In genomic region chr17:83203073-83203471, GRCh38 we compare ENCODE assay signal across 10 cellular contexts.
DNase-seq lines count a peak whose midpoint lies in the region; ATAC-seq and TF ChIP-seq lines count a peak whose summit lies in the region.
"Had no signal": no experiment of that assay in that cellular context is flagged by ENCODE, and none has a peak within 500 bp of the region (broad histone marks: within the 10 kb centered on the region; RNA-seq: fewer than 3 reads in every experiment).

No MANE protein-coding gene starts in this region.

- intact Hi-C loops in activated T-helper 2 cell treated with anti-CD3 and anti-CD28 coated beads, Interferon-gamma antibody, Interleukin-2, Interleukin-4, amounts not matched to agents 10 μg/mL and 5 μg/mL and 100 μg/mL, durations not matched to agents 14 hours and 24 hours and 36 hours (cut with micrococcal nuclease): no loop called here
- intact Hi-C loops in spleen (cut with DNase I; ENCODE audit: low total_unique reads): no loop called here

- no peaks in the 10 kb centered on the region for H3K27me3 Mint-ChIP-seq in activated T-helper 2 cell treated with anti-CD3 and anti-CD28 coated beads, Interferon-gamma antibody, Interleukin-2, Interleukin-4, amounts not matched to agents 10 μg/mL and 5 μg/mL and 100 μg/mL, durations not matched to agents 14 hours and 24 hours and 36 hours (ENCODE audit: low read depth)

- H3K9me3 Mint-ChIP-seq in activated T-helper 2 cell treated with anti-CD3 and anti-CD28 coated beads, Interferon-gamma antibody, Interleukin-2, Interleukin-4, amounts not matched to agents 10 μg/mL and 5 μg/mL and 100 μg/mL, durations not matched to agents 14 hours and 24 hours and 36 hours: no peaks in the 10 kb centered on the region

- peaks cover 51% of the 10 kb centered on the region for H3K4me1 Mint-ChIP-seq in activated T-helper 2 cell treated with anti-CD3 and anti-CD28 coated beads, Interferon-gamma antibody, Interleukin-2, Interleukin-4, amounts not matched to agents 10 μg/mL and 5 μg/mL and 100 μg/mL, durations not matched to agents 14 hours and 24 hours and 36 hours (ENCODE audit: low read depth)

- no peaks in the 10 kb centered on the region for H3K79me2 ChIP-seq in hepatocyte

- TF ChIP-seq CTCF in hepatocyte (IDR thresholded peaks at IDR 0.05; ENCODE audit: poor library complexity): no peak
- TF ChIP-seq CTCF in spleen (IDR thresholded peaks at IDR 0.05 in 8 of 11, conservative IDR thresholded peaks at IDR 0.05 in 3 of 11): no peak

- no peak overlapping the region for H3K4me2 ChIP-seq in hepatocyte
- H3K4me2 ChIP-seq: PC-9 had no signal

- H3K9me3 ChIP-seq in hepatocyte (ENCODE audit: low read depth) (no peaks in the 10 kb centered on the region), spleen (no peaks in the 10 kb centered on the region)

- H3K4me3 ChIP-seq in hepatocyte: no peak overlapping the region
- no peak overlapping the region for H3K4me3 ChIP-seq in spleen
- H3K4me3 ChIP-seq: PC-9 had no signal

- no peak for TF ChIP-seq POLR2A in spleen (IDR thresholded peaks at IDR 0.05)

- no peaks in the 10 kb centered on the region for H3K9me2 ChIP-seq in hepatocyte (replicated peaks; ENCODE audit: insufficient read depth)

- 86% methylated on average over 9 of the region's 9 CpGs for WGBS in hepatocyte (ENCODE audit: low lambda C conversion rate, missing lambda C conversion rate)
- WGBS in spleen, 5 donors: 33 to 73% (median 68%) methylated on average over 6 to 9 of the region's 9 CpGs

- DNase-seq in HS-27A (ENCODE audit: low read depth) (peak; percentile 91), hepatocyte (ENCODE audit: low spot score) (peak; percentile 53), spleen (peak; percentile 89), NCI-H1105 treated with DMSO at 0.1 percent for 48 hours (lab: John Stamatoyannopoulos, UW) (no peak), COLO829 (ENCODE audit: low spot score) (no peak), COLO668 (lab: John Stamatoyannopoulos, UW; ENCODE audit: unreplicated experiment) (no peak)
- DNase-seq in activated T-helper 2 cell treated with anti-CD3 and anti-CD28 coated beads, Interferon-gamma antibody, Interleukin-2, Interleukin-4, amounts not matched to agents 10 μg/mL and 5 μg/mL and 100 μg/mL, durations not matched to agents 14 hours and 24 hours and 36 hours (ENCODE audit: low spot score): peak; percentile 8
- DNase-seq: effector memory CD4-positive, alpha-beta T cell had no signal

- ATAC-seq in GM19324 (IDR thresholded peaks at IDR 0.05; ENCODE audit: low FRiP score, unreplicated experiment): no peak

- no peaks in the 10 kb centered on the region for H3K36me3 ChIP-seq in hepatocyte (replicated peaks; ENCODE audit: insufficient read depth, low read depth)
- no peaks in the 10 kb centered on the region for H3K36me3 ChIP-seq in spleen

- no peak overlapping the region for H2AFZ ChIP-seq in hepatocyte
- H2AFZ ChIP-seq: PC-9 had no signal

- H3K27me3 ChIP-seq in hepatocyte (no peaks in the 10 kb centered on the region), spleen (replicated peaks in 1 of 7) (peaks cover 0 to 7% (median 0%) of the 10 kb centered on the region in 7 donors)

- peak overlapping the region; percentile 75 for H3K27ac ChIP-seq in hepatocyte
- H3K27ac ChIP-seq in spleen: peak overlapping the region in 7 of 8 donors; percentile 6 to 97 (median 78)
- H3K27ac ChIP-seq: PC-9 had no signal

- peak overlapping the region; percentile 64 for H3K27ac Mint-ChIP-seq in activated T-helper 2 cell treated with anti-CD3 and anti-CD28 coated beads, Interferon-gamma antibody, Interleukin-2, Interleukin-4, amounts not matched to agents 10 μg/mL and 5 μg/mL and 100 μg/mL, durations not matched to agents 14 hours and 24 hours and 36 hours

- no peaks in the 10 kb centered on the region for H3K36me3 Mint-ChIP-seq in activated T-helper 2 cell treated with anti-CD3 and anti-CD28 coated beads, Interferon-gamma antibody, Interleukin-2, Interleukin-4, amounts not matched to agents 10 μg/mL and 5 μg/mL and 100 μg/mL, durations not matched to agents 14 hours and 24 hours and 36 hours (ENCODE audit: low read depth)

- no peak overlapping the region for H3K4me3 Mint-ChIP-seq in activated T-helper 2 cell treated with anti-CD3 and anti-CD28 coated beads, Interferon-gamma antibody, Interleukin-2, Interleukin-4, amounts not matched to agents 10 μg/mL and 5 μg/mL and 100 μg/mL, durations not matched to agents 14 hours and 24 hours and 36 hours (ENCODE audit: low read depth)

- no peaks in the 10 kb centered on the region for H4K20me1 ChIP-seq in hepatocyte (ENCODE audit: insufficient read depth, poor library complexity, severe bottlenecking)

- H3K4me1 ChIP-seq in hepatocyte (ENCODE audit: insufficient read depth) (no peaks in the 10 kb centered on the region), spleen (peaks cover 18 to 69% (median 51%) of the 10 kb centered on the region in 6 donors)

Comparison
In these comparisons a context has a peak if more than half of its experiments do, and no peak if none do; other contexts are left out.
1. DNase-seq: peak in HS-27A (single experiment), activated T-helper 2 cell treated with anti-CD3 and anti-CD28 coated beads, Interferon-gamma antibody, Interleukin-2, Interleukin-4, amounts not matched to agents 10 μg/mL and 5 μg/mL and 100 μg/mL, durations not matched to agents 14 hours and 24 hours and 36 hours (single experiment), hepatocyte (single experiment) and spleen (single experiment); none in NCI-H1105 treated with DMSO at 0.1 percent for 48 hours (single experiment), COLO829 (single experiment) and COLO668 (single experiment).